8 cellular contexts compared by ENCODE assay signal in genomic region chr17:50865868-50866260, GRCh38. TPM values are rescaled to one million over a fixed set of nuclear protein-coding genes. Genes with fewer than 3 reads are reported as not detected.
DNase-seq lines count a peak whose midpoint lies in the region; ATAC-seq and TF ChIP-seq lines count a peak whose summit lies in the region.

No MANE protein-coding gene starts in this region.

- DNase-seq in chondrocyte (ENCODE audit: low spot score) (no peak), naive B cell (no peak), NCI-H2196 treated with DMSO at 0.1 percent for 48 hours (lab: John Stamatoyannopoulos, UW; ENCODE audit: unreplicated experiment) (no peak), H4 (ENCODE audit: low spot score) (no peak), NCI-H2081 (lab: John Stamatoyannopoulos, UW) (no peak)

- H3K27me3 Mint-ChIP-seq in chondrocyte (ENCODE audit: low read depth) (no peaks in the 10 kb centered on the region), naive B cell (no peaks in the 10 kb centered on the region)

- H3K27ac Mint-ChIP-seq in chondrocyte (ENCODE audit: unreplicated experiment) (peak overlapping the region; percentile 79), naive B cell (peak overlapping the region in 5 of 6 donors; percentile 41 to 95 (median 81))

- peak; percentile 7 for TF ChIP-seq CTCF in chondrocyte (IDR thresholded peaks at IDR 0.05)

- ATAC-seq in GM19463 (IDR thresholded peaks at IDR 0.05; ENCODE audit: unreplicated experiment): peak; percentile 0
- ATAC-seq in HG03558 (IDR thresholded peaks at IDR 0.05; ENCODE audit: extremely low read depth, unreplicated experiment): peak; percentile 3
- peak; percentile 6 for ATAC-seq in naive B cell (ENCODE audit: low read depth in 2 of 2)
- ATAC-seq in HG02763 (IDR thresholded peaks at IDR 0.05; ENCODE audit: unreplicated experiment): no peak

- peak overlapping the region; percentile 97 for H3K4me3 Mint-ChIP-seq in chondrocyte (ENCODE audit: unreplicated experiment)
- peak overlapping the region; percentile 87 to 99 (median 96) for H3K4me3 Mint-ChIP-seq in naive B cell

- H3K4me1 Mint-ChIP-seq in chondrocyte (ENCODE audit: low read depth): peaks cover 41% of the 10 kb centered on the region
- peaks cover 26 to 42% (median 30%) of the 10 kb centered on the region in 3 donors for H3K4me1 Mint-ChIP-seq in naive B cell

- H3K9me3 Mint-ChIP-seq in chondrocyte (ENCODE audit: low read depth): no peaks in the 10 kb centered on the region
- H3K9me3 Mint-ChIP-seq in naive B cell: peaks cover 0 to 3% (median 0%) of the 10 kb centered on the region in 7 donors

- peaks cover 16% of the 10 kb centered on the region for H3K36me3 Mint-ChIP-seq in chondrocyte (ENCODE audit: low read depth)
- peaks cover 0 to 8% of the 10 kb centered on the region in 2 donors for H3K36me3 Mint-ChIP-seq in naive B cell

RNA-seq across cellular contexts. Expression of gene TOB1, which starts 0.3 kb away (rescaled TPM):
- total RNA-seq in chondrocyte: 29.6 to 44.8 TPM (median 36.6 TPM) in 3 replicates
- 10 to 100 TPM in 1 of 6 donors, 1 to 10 TPM in 5; 1.9 to 14.2 (median 9.3) TPM for polyA plus RNA-seq in naive B cell (ENCODE audit: low read depth in 6 of 6)
- 3.1 and 7.0 TPM in 2 replicates for total RNA-seq in H4 (2014; rRNA removed; shearing (Covaris generic))

RNA-seq across cellular contexts. Expression of gene WFIKKN2, which starts 30.5 kb away (rescaled TPM):
- total RNA-seq in chondrocyte: 0.12 to 0.15 TPM in 2 of 3 replicates, not detected in the other
- polyA plus RNA-seq in naive B cell (ENCODE audit: low read depth in 6 of 6): not detected
- not detected in 2 replicates for total RNA-seq in H4 (2014; rRNA removed; shearing (Covaris generic))
